Comparison of ENCODE assay signal across 19 cellular contexts in genomic region chr14:104423715-104424405, GRCh38.
DNase-seq lines count a peak whose midpoint lies in the region; ATAC-seq, FAIRE-seq and TF ChIP-seq lines count a peak whose summit lies in the region.
"Had no signal": no experiment of that assay in that cellular context is flagged by ENCODE, and none has a peak within 500 bp of the region (broad histone marks: within the 10 kb centered on the region; RNA-seq: fewer than 3 reads in every experiment).

No MANE protein-coding gene starts in this region.

- H3K4me1 ChIP-seq in stomach = peaks cover 0 to 6% (median 0%) of the 10 kb centered on the region in 4 donors
- H3K4me1 ChIP-seq: tibial artery had no signal

- no peak for TF ChIP-seq EP300 in stomach (IDR thresholded peaks at IDR 0.05)

- TF ChIP-seq CTCF in GM13976 (IDR thresholded peaks at IDR 0.05; ENCODE audit: borderline replicate concordance, control extremely low read depth, extremely low read depth, insufficient read depth, missing control alignments) (no peak), stomach (IDR thresholded peaks at IDR 0.05) (no peak), natural killer cell (IDR thresholded peaks at IDR 0.05) (no peak)

- FAIRE-seq in GM12892 (lab: Jason Lieb, UNC) = no peak
- FAIRE-seq: H54, kidney had no signal

- H3K36me3 ChIP-seq in stomach = no peaks in the 10 kb centered on the region
- H3K36me3 ChIP-seq: tibial artery had no signal

- intact Hi-C loops in stomach (cut with DNase I; ENCODE audit: low total_unique reads) (no loop called here), natural killer cell (cut with micrococcal nuclease) (no loop called here)

- no peaks in the 10 kb centered on the region for H3K36me3 Mint-ChIP-seq in activated CD4-positive, alpha-beta T cell treated with anti-CD3 and anti-CD28 coated beads, Interleukin-2, amount 10 ng/mL, durations not matched to agents 7 days and 5 days (ENCODE audit: low read depth)
- no peaks in the 10 kb centered on the region for H3K36me3 Mint-ChIP-seq in natural killer cell
- H3K36me3 Mint-ChIP-seq: stimulated activated effector memory CD8-positive, alpha-beta T cell treated with anti-CD3 and anti-CD28 coated beads, Interleukin-12 subunit alpha, Interleukin-12 subunit beta, amount 100 ng/mL, for 72 hours had no signal

- H3K4me3 ChIP-seq in stomach = no peak overlapping the region
- H3K4me3 ChIP-seq: tibial artery had no signal

- 77 to 83% (median 80%) methylated on average over 9 to 16 of the region's 16 CpGs for WGBS in stomach, 5 donors

- in situ Hi-C loops in GM13976 (cut with MboI; ENCODE audit: low sequenced_read_pairs, unreplicated experiment) = no loop called here

- no peak overlapping the region for H3K4me3 Mint-ChIP-seq in activated CD4-positive, alpha-beta T cell treated with anti-CD3 and anti-CD28 coated beads, Interleukin-2, amount 10 ng/mL, durations not matched to agents 7 days and 5 days
- H3K4me3 Mint-ChIP-seq in natural killer cell = no peak overlapping the region
- H3K4me3 Mint-ChIP-seq: CD4-positive, alpha-beta T cell; central memory CD8-positive, alpha-beta T cell; stimulated activated effector memory CD8-positive, alpha-beta T cell treated with anti-CD3 and anti-CD28 coated beads, Interleukin-12 subunit alpha, Interleukin-12 subunit beta, amount 100 ng/mL, for 72 hours had no signal

- peak; percentile 3 for DNase-seq in activated CD4-positive, alpha-beta T cell treated with anti-CD3 and anti-CD28 coated beads, Interleukin-2, amount 10 ng/mL, durations not matched to agents 7 days and 5 days
- no peak for DNase-seq in activated CD4-positive, alpha-beta T cell treated with anti-CD3 and anti-CD28 coated beads, Interleukin-2, amount 50 U/mL, for 1 hour
- peak; percentile 31 for DNase-seq in GM13976 (ENCODE audit: low spot score)
- DNase-seq in ecto neural progenitor cell (ENCODE audit: low spot score) = peak; percentile 46
- peak; percentile 20 for DNase-seq in stomach
- no peak for DNase-seq in middle frontal gyrus (ENCODE audit: extremely low spot score, low spot score)
- DNase-seq in natural killer cell = no peak
- no peak for DNase-seq in GM12892 (ENCODE audit: insufficient read length)
- DNase-seq: ACHN, kidney, mesendoderm, NCI-H1930, SIG-M5, T-helper 2 cell had no signal

- no peak overlapping the region for H3K27ac ChIP-seq in stomach
- H3K27ac ChIP-seq: tibial artery had no signal

- no peaks in the 10 kb centered on the region for H3K9me3 Mint-ChIP-seq in activated CD4-positive, alpha-beta T cell treated with anti-CD3 and anti-CD28 coated beads, Interleukin-2, amount 10 ng/mL, durations not matched to agents 7 days and 5 days
- H3K9me3 Mint-ChIP-seq in natural killer cell = no peaks in the 10 kb centered on the region
- H3K9me3 Mint-ChIP-seq: CD4-positive, alpha-beta T cell; central memory CD8-positive, alpha-beta T cell; stimulated activated effector memory CD8-positive, alpha-beta T cell treated with anti-CD3 and anti-CD28 coated beads, Interleukin-12 subunit alpha, Interleukin-12 subunit beta, amount 100 ng/mL, for 72 hours had no signal

- CTCF ChIA-PET in activated CD4-positive, alpha-beta T cell treated with anti-CD3 and anti-CD28 coated beads, Interleukin-2, amount 10 ng/mL, durations not matched to agents 7 days and 5 days (lab: Charles Lee) = no interaction called here

- H3K27me3 ChIP-seq in stomach = peaks cover 0 to 40% (median 0%) of the 10 kb centered on the region in 3 donors

- H3K4me1 Mint-ChIP-seq in activated CD4-positive, alpha-beta T cell treated with anti-CD3 and anti-CD28 coated beads, Interleukin-2, amount 10 ng/mL, durations not matched to agents 7 days and 5 days = no peaks in the 10 kb centered on the region
- no peaks in the 10 kb centered on the region for H3K4me1 Mint-ChIP-seq in natural killer cell

- POLR2A ChIA-PET in activated CD4-positive, alpha-beta T cell treated with anti-CD3 and anti-CD28 coated beads, Interleukin-2, amount 10 ng/mL, durations not matched to agents 7 days and 5 days (lab: Charles Lee) = no interaction called here

- H3K27me3 Mint-ChIP-seq in activated CD4-positive, alpha-beta T cell treated with anti-CD3 and anti-CD28 coated beads, Interleukin-2, amount 10 ng/mL, durations not matched to agents 7 days and 5 days = no peaks in the 10 kb centered on the region
- H3K27me3 Mint-ChIP-seq in natural killer cell (ENCODE audit: low read depth in 2 of 2) = no peaks in the 10 kb centered on the region
- H3K27me3 Mint-ChIP-seq: central memory CD8-positive, alpha-beta T cell had no signal

- H3K27ac Mint-ChIP-seq in activated CD4-positive, alpha-beta T cell treated with anti-CD3 and anti-CD28 coated beads, Interleukin-2, amount 10 ng/mL, durations not matched to agents 7 days and 5 days = no peak overlapping the region
- H3K27ac Mint-ChIP-seq in natural killer cell = no peak overlapping the region
- H3K27ac Mint-ChIP-seq: CD4-positive, alpha-beta T cell; stimulated activated effector memory CD8-positive, alpha-beta T cell treated with anti-CD3 and anti-CD28 coated beads, Interleukin-12 subunit alpha, Interleukin-12 subunit beta, amount 100 ng/mL, for 72 hours had no signal

- TF ChIP-seq POLR2A in stomach (IDR thresholded peaks at IDR 0.05) = no peak
- no peak for TF ChIP-seq POLR2A in GM12892 (IDR thresholded peaks at IDR 0.05; ENCODE audit: low read depth, low read length)

- H3K9me3 ChIP-seq in stomach = no peaks in the 10 kb centered on the region
- H3K9me3 ChIP-seq: tibial artery had no signal

- ATAC-seq in natural killer cell = no peak
- ATAC-seq: stimulated activated effector memory CD8-positive, alpha-beta T cell treated with anti-CD3 and anti-CD28 coated beads, Interleukin-12 subunit alpha, Interleukin-12 subunit beta, amount 100 ng/mL, for 72 hours had no signal

Comparison
In these comparisons a context has a peak if more than half of its experiments do, and no peak if none do; other contexts are left out.
1. DNase-seq: peak in activated CD4-positive, alpha-beta T cell treated with anti-CD3 and anti-CD28 coated beads, Interleukin-2, amount 10 ng/mL, durations not matched to agents 7 days and 5 days (single experiment), GM13976 (single experiment), ecto neural progenitor cell (single experiment) and stomach (single experiment); none in activated CD4-positive, alpha-beta T cell treated with anti-CD3 and anti-CD28 coated beads, Interleukin-2, amount 50 U/mL, for 1 hour (single experiment), middle frontal gyrus (single experiment), natural killer cell (single experiment) and GM12892 (single experiment).